Comparison of ENCODE assay signal across 24 cellular contexts in the genomic region with DNA sequence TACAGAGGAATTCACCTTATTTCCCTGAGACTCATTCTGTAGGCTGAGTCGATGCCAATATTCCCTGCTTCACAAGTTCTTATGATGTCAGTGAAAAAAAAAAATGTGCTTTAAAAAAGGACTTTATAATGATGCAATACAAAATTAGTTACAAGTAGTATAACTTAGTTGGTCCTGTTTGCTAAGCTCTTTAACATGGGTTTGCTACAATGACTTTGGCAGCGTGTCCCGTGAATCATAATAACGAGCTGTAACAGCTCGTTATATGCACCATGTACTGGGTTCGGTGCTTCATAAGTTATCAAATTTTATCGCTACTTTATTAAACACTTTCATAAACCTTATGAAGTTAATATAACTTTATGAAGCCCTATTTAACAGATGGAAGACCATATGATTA.
DNase-seq lines count a peak whose midpoint lies in the region; ATAC-seq and TF ChIP-seq lines count a peak whose summit lies in the region.
"Had no signal": no experiment of that assay in that cellular context is flagged by ENCODE, and none has a peak within 500 bp of the region (broad histone marks: within the 10 kb centered on the region; RNA-seq: fewer than 3 reads in every experiment).

No MANE protein-coding gene starts in this region.

- intact Hi-C loops in left lung (cut with DNase I), result no loop called here
- intact Hi-C loops in uterus (cut with DNase I; ENCODE audit: low total_unique reads), result no loop called here
- intact Hi-C loops in esophagus muscularis mucosa (cut with DNase I), result no loop called here

- H3K27me3 ChIP-seq in left lung (no peaks in the 10 kb centered on the region), parathyroid adenoma (ENCODE audit: control insufficient read depth, insufficient read depth, low read length) (no peaks in the 10 kb centered on the region), uterus (no peaks in the 10 kb centered on the region), esophagus muscularis mucosa (no peaks in the 10 kb centered on the region)
- H3K27me3 ChIP-seq: BE2C, BLaER1 had no signal

- no peak for TF ChIP-seq POLR2A in uterus (IDR thresholded peaks at IDR 0.05)
- TF ChIP-seq POLR2A in esophagus muscularis mucosa (IDR thresholded peaks at IDR 0.05; ENCODE audit: low read depth), result no peak

- H3K27ac ChIP-seq in left lung, result no peak overlapping the region
- H3K27ac ChIP-seq in parathyroid adenoma, result peak overlapping the region; percentile 24
- H3K27ac ChIP-seq in uterus, result no peak overlapping the region
- H3K27ac ChIP-seq in esophagus muscularis mucosa (replicated peaks in 1 of 4), result no peak overlapping the region
- H3K27ac ChIP-seq: BLaER1 had no signal

- no peak for TF ChIP-seq EP300 in esophagus muscularis mucosa (IDR thresholded peaks at IDR 0.05)

- ATAC-seq in esophagus mucosa, result peak; percentile 66
- ATAC-seq in left lung, result peak; percentile 90
- no peak for ATAC-seq in left lobe of liver
- ATAC-seq: GM12878 had no signal

- no peak overlapping the region for H3K4me2 ChIP-seq in parathyroid adenoma (ENCODE audit: low read length)
- H3K4me2 ChIP-seq: BLaER1 had no signal

- H3K36me3 ChIP-seq in left lung, result no peaks in the 10 kb centered on the region
- H3K36me3 ChIP-seq in parathyroid adenoma (ENCODE audit: control insufficient read depth, insufficient read depth, low read length), result no peaks in the 10 kb centered on the region
- no peaks in the 10 kb centered on the region for H3K36me3 ChIP-seq in uterus
- H3K36me3 ChIP-seq in esophagus muscularis mucosa, result no peaks in the 10 kb centered on the region
- H3K36me3 ChIP-seq: BE2C, BLaER1 had no signal

- no peak overlapping the region for H3K4me3 ChIP-seq in left lung
- H3K4me3 ChIP-seq in parathyroid adenoma (ENCODE audit: low read depth, low read length), result no peak overlapping the region
- H3K4me3 ChIP-seq in uterus, result no peak overlapping the region
- H3K4me3 ChIP-seq in esophagus muscularis mucosa, result no peak overlapping the region
- H3K4me3 ChIP-seq: BLaER1, GM12878 had no signal

- H3K9ac ChIP-seq in parathyroid adenoma, result no peak overlapping the region
- H3K9ac ChIP-seq: BLaER1 had no signal

- DNase-seq in left lung (peak in 1 of 2 donors; percentile 33), uterus (peak; percentile 24 to 27), esophagus muscularis mucosa (ENCODE audit: extremely low spot score) (no peak), left lobe of liver (ENCODE audit: low spot score) (no peak), hypothalamus (lab: John Stamatoyannopoulos, UW) (no peak)
- DNase-seq: 8988T; ACHN; BE2C; C1 segment of cervical spinal cord; CD4-positive, alpha-beta memory T cell; CD4-positive, CD25-positive, alpha-beta regulatory T cell; CD8-positive, alpha-beta memory T cell; COR-L47; DMS 273 treated with DMSO at 0.1 percent for 48 hours; DMS153; DMS53; DMS79; DND-41; EL; GDM1 had no signal

- no peak for TF ChIP-seq CTCF in left lung (IDR thresholded peaks at IDR 0.05)
- no peak for TF ChIP-seq CTCF in parathyroid adenoma (IDR thresholded peaks at IDR 0.05)
- TF ChIP-seq CTCF in uterus (IDR thresholded peaks at IDR 0.05), result no peak
- TF ChIP-seq CTCF in esophagus muscularis mucosa (IDR thresholded peaks at IDR 0.05), result no peak

- no peaks in the 10 kb centered on the region for H3K79me2 ChIP-seq in parathyroid adenoma

- H3K9me3 ChIP-seq in left lung (no peaks in the 10 kb centered on the region), parathyroid adenoma (ENCODE audit: control insufficient read depth, low read length) (no peaks in the 10 kb centered on the region), uterus (no peaks in the 10 kb centered on the region), esophagus muscularis mucosa (no peaks in the 10 kb centered on the region)
- H3K9me3 ChIP-seq: BE2C, BLaER1 had no signal

- WGBS in esophagus muscularis mucosa, result 85% methylated on average over 7 of the region's 7 CpGs

- peaks cover 0 to 4% of the 10 kb centered on the region in 2 donors for H3K4me1 ChIP-seq in left lung
- H3K4me1 ChIP-seq in parathyroid adenoma, result peaks cover 19% of the 10 kb centered on the region
- H3K4me1 ChIP-seq in uterus, result no peaks in the 10 kb centered on the region
- peaks cover 0 to 17% (median 10%) of the 10 kb centered on the region in 4 donors for H3K4me1 ChIP-seq in esophagus muscularis mucosa
- H3K4me1 ChIP-seq: BE2C, BLaER1 had no signal

- no peak overlapping the region for H2AFZ ChIP-seq in parathyroid adenoma

Comparison
In these comparisons a context has a peak if more than half of its experiments do, and no peak if none do; other contexts are left out.
1. DNase-seq: peak in uterus (2 of 2); none in esophagus muscularis mucosa (single experiment), left lobe of liver (single experiment) and hypothalamus (0 of 51).